Comparison of ENCODE assay signal across 21 cellular contexts in genomic region chr3:182115328-182116045, GRCh38.
"Had no signal": no experiment of that assay in that cellular context is flagged by ENCODE, and none has a peak within 500 bp of the region (broad histone marks: within the 10 kb centered on the region; RNA-seq: fewer than 3 reads in every experiment).

No MANE protein-coding gene starts in this region.

- H3K27ac ChIP-seq: adrenal gland, body of pancreas, heart left ventricle, right lobe of liver, skin epidermis, testis, uterus had no signal

- H3K27me3 ChIP-seq: adrenal gland, body of pancreas, esophagus squamous epithelium, heart left ventricle, right lobe of liver, testis, uterus had no signal

- DNase-seq: activated CD4-positive, alpha-beta T cell treated with anti-CD3 and anti-CD28 coated beads for 1 hour; activated CD4-positive, alpha-beta T cell treated with anti-CD3 and anti-CD28 coated beads, Interleukin-2, amount 50 U/mL, for 1 hour; activated CD8-positive, alpha-beta T cell treated with anti-CD3 and anti-CD28 coated beads, Interleukin-2, amount 10 ng/mL, durations not matched to agents 7 days and 5 days; activated naive CD4-positive, alpha-beta T cell; activated T-cell treated with anti-CD3 and anti-CD28 coated beads, Interleukin-2, amount 50 U/mL, for 1 hour; adrenal gland; caudate nucleus; effector memory CD4-positive, alpha-beta T cell; esophagus squamous epithelium; heart left ventricle; nephron progenitor cell; nucleus accumbens; right lobe of liver; stimulated activated CD4-positive, alpha-beta T cell treated with anti-CD3 and anti-CD28 coated beads, Interleukin-2, amount 100 ng/mL, for 24 hours; stimulated activated naive B cell treated with anti-CD40 and anti-IgM and Interleukin-4, amounts not matched to agents 10 μg/mL and 1 μg/mL and 100 μg/mL, for 72 hours; T-helper 9 cell; testis; trophoblast cell; uterus had no signal

- H3K9me3 ChIP-seq: adrenal gland, body of pancreas, esophagus squamous epithelium, right lobe of liver, testis, uterus had no signal

- H3K4me1 ChIP-seq: adrenal gland, body of pancreas, heart left ventricle, right lobe of liver, testis, uterus had no signal

- H3K4me3 ChIP-seq: adrenal gland, body of pancreas, esophagus squamous epithelium, heart left ventricle, right lobe of liver, skin epidermis, testis, uterus had no signal

- ATAC-seq: activated CD8-positive, alpha-beta T cell treated with anti-CD3 and anti-CD28 coated beads, Interleukin-2, amount 10 ng/mL, durations not matched to agents 7 days and 5 days; body of pancreas; right lobe of liver; stimulated activated naive B cell treated with anti-CD40 and anti-IgM and Interleukin-4, amounts not matched to agents 10 μg/mL and 1 μg/mL and 100 μg/mL, for 72 hours had no signal

- H3K36me3 ChIP-seq: adrenal gland, esophagus squamous epithelium, heart left ventricle, right lobe of liver, uterus had no signal
